ENCODE assay signal across 13 cellular contexts in genomic region chr10:112535432-112536038, GRCh38.
A peak's percentile ranks its signal among the peaks of the same experiment; 100 is the strongest.
DNase-seq lines count a peak whose midpoint lies in the region; ATAC-seq and TF ChIP-seq lines count a peak whose summit lies in the region.
"Had no signal": no experiment of that assay in that cellular context is flagged by ENCODE, and none has a peak within 500 bp of the region (broad histone marks: within the 10 kb centered on the region; RNA-seq: fewer than 3 reads in every experiment).

No MANE protein-coding gene starts in this region.

- H3K9ac ChIP-seq in liver (ENCODE audit: low read depth in 1 of 2, low read length in 2 of 2), result no peak overlapping the region

- WGBS in liver, result 48% methylated on average over 4 of the region's 4 CpGs

- H3K27ac ChIP-seq in liver (ENCODE audit: low read depth in 1 of 2, low read length in 2 of 2), result no peak overlapping the region
- H3K27ac ChIP-seq: SK-N-MC had no signal

- TF ChIP-seq RAD21 in liver (IDR thresholded peaks at IDR 0.05), result no peak

- H3K4me1 ChIP-seq in liver (ENCODE audit: control insufficient read depth in 4 of 4, insufficient read depth in 4 of 4, low read length in 3 of 4), result peaks cover 0 to 4% (median 3%) of the 10 kb centered on the region in 4 donors

- H3K36me3 ChIP-seq in liver (ENCODE audit: control insufficient read depth in 4 of 4, insufficient read depth in 3 of 4, low read depth in 1 of 4, low read length in 3 of 4), result peaks cover 0 to 4% (median 1%) of the 10 kb centered on the region in 4 donors

- H3K4me3 ChIP-seq in GM12865 (ENCODE audit: low read depth, low read length) (no peak overlapping the region), liver (ENCODE audit: low read depth in 1 of 3, low read length in 3 of 3) (no peak overlapping the region)
- H3K4me3 ChIP-seq: lung, SK-N-MC had no signal

- no peaks in the 10 kb centered on the region for H3K9me3 ChIP-seq in liver (ENCODE audit: control insufficient read depth in 4 of 4, low read length in 3 of 4)

- TF ChIP-seq CTCF in GM12865 (IDR thresholded peaks at IDR 0.05; ENCODE audit: insufficient read depth, low read depth, low read length, missing control alignments) (no peak), liver (IDR thresholded peaks at IDR 0.05; ENCODE audit: low read depth, low read length, missing input control) (no peak)

- no peaks in the 10 kb centered on the region for H3K27me3 ChIP-seq in liver (ENCODE audit: control insufficient read depth in 4 of 4, insufficient read depth in 4 of 4, low read length in 3 of 4)

- ATAC-seq in GM21526 (IDR thresholded peaks at IDR 0.05; ENCODE audit: low FRiP score, unreplicated experiment), result peak; percentile 61
- ATAC-seq in HG03439 (IDR thresholded peaks at IDR 0.05; ENCODE audit: unreplicated experiment), result peak; percentile 39
- no peak for ATAC-seq in GM18873 (IDR thresholded peaks at IDR 0.05; ENCODE audit: low FRiP score, unreplicated experiment)
- ATAC-seq: activated T-cell treated with anti-CD3 and anti-CD28 coated beads, Interleukin-2, amount 50 U/mL, for 72 hours had no signal

- peak; percentile 26 for DNase-seq in GM12865 (ENCODE audit: low read depth)
- DNase-seq in occipital lobe (lab: John Stamatoyannopoulos, UW), result no peak
- DNase-seq in SW 1271 (lab: John Stamatoyannopoulos, UW), result no peak
- no peak for DNase-seq in SIG-M5 (lab: John Stamatoyannopoulos, UW)
- DNase-seq: activated T-cell treated with anti-CD3 and anti-CD28 coated beads, Interleukin-2, amount 50 U/mL, for 72 hours; CD4-positive, alpha-beta T cell; stimulated activated CD4-positive, alpha-beta T cell treated with anti-CD3 and anti-CD28 coated beads, Interleukin-1b, Interleukin-23, amount 100 ng/mL, for 48 hours had no signal

TF ChIP-seq in liver, 16 proteins besides CTCF, POLR2A, EP300 and RAD21:
- TF ChIP-seq ATF3 (IDR thresholded peaks at IDR 0.05) (no peak), FOXA2 (IDR thresholded peaks at IDR 0.05) (peak; percentile 27), JUND (IDR thresholded peaks at IDR 0.05) (no peak), NR2F2 (IDR thresholded peaks at IDR 0.05) (no peak), MAX (IDR thresholded peaks at IDR 0.05) (no peak), SP1 (IDR thresholded peaks at IDR 0.05) (no peak), TAF1 (conservative IDR thresholded peaks at IDR 0.05) (no peak), YY1 (IDR thresholded peaks at IDR 0.05) (no peak), FOXA1 (IDR thresholded peaks at IDR 0.05) (no peak), HNF4A (conservative IDR thresholded peaks at IDR 0.05) (peak; percentile 8 to 23), GABPA (IDR thresholded peaks at IDR 0.05 in 1 of 2, conservative IDR thresholded peaks at IDR 0.05 in 1 of 2) (no peak), RXRA (IDR thresholded peaks at IDR 0.05) (no peak)
- TF ChIP-seq, protein P1, sequence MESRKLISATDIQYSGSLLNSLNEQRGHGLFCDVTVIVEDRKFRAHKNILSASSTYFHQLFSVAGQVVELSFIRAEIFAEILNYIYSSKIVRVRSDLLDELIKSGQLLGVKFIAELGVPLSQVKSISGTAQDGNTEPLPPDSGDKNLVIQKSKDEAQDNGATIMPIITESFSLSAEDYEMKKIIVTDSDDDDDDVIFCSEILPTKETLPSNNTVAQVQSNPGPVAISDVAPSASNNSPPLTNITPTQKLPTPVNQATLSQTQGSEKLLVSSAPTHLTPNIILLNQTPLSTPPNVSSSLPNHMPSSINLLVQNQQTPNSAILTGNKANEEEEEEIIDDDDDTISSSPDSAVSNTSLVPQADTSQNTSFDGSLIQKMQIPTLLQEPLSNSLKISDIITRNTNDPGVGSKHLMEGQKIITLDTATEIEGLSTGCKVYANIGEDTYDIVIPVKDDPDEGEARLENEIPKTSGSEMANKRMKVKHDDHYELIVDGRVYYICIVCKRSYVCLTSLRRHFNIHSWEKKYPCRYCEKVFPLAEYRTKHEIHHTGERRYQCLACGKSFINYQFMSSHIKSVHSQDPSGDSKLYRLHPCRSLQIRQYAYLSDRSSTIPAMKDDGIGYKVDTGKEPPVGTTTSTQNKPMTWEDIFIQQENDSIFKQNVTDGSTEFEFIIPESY (IDR thresholded peaks at IDR 0.05), result no peak
- TF ChIP-seq, protein P2, sequence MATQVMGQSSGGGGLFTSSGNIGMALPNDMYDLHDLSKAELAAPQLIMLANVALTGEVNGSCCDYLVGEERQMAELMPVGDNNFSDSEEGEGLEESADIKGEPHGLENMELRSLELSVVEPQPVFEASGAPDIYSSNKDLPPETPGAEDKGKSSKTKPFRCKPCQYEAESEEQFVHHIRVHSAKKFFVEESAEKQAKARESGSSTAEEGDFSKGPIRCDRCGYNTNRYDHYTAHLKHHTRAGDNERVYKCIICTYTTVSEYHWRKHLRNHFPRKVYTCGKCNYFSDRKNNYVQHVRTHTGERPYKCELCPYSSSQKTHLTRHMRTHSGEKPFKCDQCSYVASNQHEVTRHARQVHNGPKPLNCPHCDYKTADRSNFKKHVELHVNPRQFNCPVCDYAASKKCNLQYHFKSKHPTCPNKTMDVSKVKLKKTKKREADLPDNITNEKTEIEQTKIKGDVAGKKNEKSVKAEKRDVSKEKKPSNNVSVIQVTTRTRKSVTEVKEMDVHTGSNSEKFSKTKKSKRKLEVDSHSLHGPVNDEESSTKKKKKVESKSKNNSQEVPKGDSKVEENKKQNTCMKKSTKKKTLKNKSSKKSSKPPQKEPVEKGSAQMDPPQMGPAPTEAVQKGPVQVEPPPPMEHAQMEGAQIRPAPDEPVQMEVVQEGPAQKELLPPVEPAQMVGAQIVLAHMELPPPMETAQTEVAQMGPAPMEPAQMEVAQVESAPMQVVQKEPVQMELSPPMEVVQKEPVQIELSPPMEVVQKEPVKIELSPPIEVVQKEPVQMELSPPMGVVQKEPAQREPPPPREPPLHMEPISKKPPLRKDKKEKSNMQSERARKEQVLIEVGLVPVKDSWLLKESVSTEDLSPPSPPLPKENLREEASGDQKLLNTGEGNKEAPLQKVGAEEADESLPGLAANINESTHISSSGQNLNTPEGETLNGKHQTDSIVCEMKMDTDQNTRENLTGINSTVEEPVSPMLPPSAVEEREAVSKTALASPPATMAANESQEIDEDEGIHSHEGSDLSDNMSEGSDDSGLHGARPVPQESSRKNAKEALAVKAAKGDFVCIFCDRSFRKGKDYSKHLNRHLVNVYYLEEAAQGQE (IDR thresholded peaks at IDR 0.05), result no peak
